Comparison of ENCODE assay signal across 21 cellular contexts in genomic region chr10:58741673-58742072, GRCh38.
"Had no signal": no experiment of that assay in that cellular context is flagged by ENCODE, and none has a peak within 500 bp of the region (broad histone marks: within the 10 kb centered on the region; RNA-seq: fewer than 3 reads in every experiment).

No MANE protein-coding gene starts in this region.

- H3K4me2 ChIP-seq: hepatocyte had no signal

- H3K9me3 ChIP-seq: adrenal gland, lower lobe of right lung, pancreas, sigmoid colon, tibial artery had no signal

- H3K27me3 ChIP-seq: adrenal gland, hepatocyte, pancreas, sigmoid colon, tibial artery had no signal

- ATAC-seq: activated CD4-positive, alpha-beta T cell treated with anti-CD3 and anti-CD28 coated beads for 36 hours; esophagus mucosa; left colon; lower lobe of right lung; pancreas; T-cell; WTC11 had no signal

- H3K27ac ChIP-seq: adrenal gland, hepatocyte, lower lobe of right lung, pancreas, tibial artery had no signal

- H3K4me3 ChIP-seq: adrenal gland, hepatocyte, lower lobe of right lung, pancreas, sigmoid colon had no signal

- H3K79me2 ChIP-seq: hepatocyte had no signal

- H2AFZ ChIP-seq: hepatocyte had no signal

- DNase-seq: activated CD4-positive, alpha-beta T cell treated with anti-CD3 and anti-CD28 coated beads for 36 hours; activated CD4-positive, alpha-beta T cell treated with anti-CD3 and anti-CD28 coated beads, Interleukin-2, amount 50 U/mL, for 48 hours; activated gamma-delta T cell; adrenal gland; effector CD8-positive, alpha-beta T cell; left colon; lower lobe of right lung; nephron progenitor cell; pancreas; sigmoid colon; stimulated activated CD4-positive, alpha-beta T cell treated with anti-CD3 and anti-CD28 coated beads, Interleukin-12 subunit alpha, Interleukin-12 subunit beta, amount 100 ng/mL, for 4 hours; stimulated activated CD4-positive, alpha-beta T cell treated with anti-CD3 and anti-CD28 coated beads, Interleukin-1b, Interleukin-23, amount 100 ng/mL, for 48 hours; stimulated activated CD8-positive, alpha-beta memory T cell treated with anti-CD3 and anti-CD28 coated beads, Interleukin-4, amount 100 ng/mL, for 48 hours; stimulated activated naive CD4-positive, alpha-beta T cell; T-cell; tibial artery had no signal

- FAIRE-seq: pancreas had no signal

- H3K27me3 Mint-ChIP-seq: activated naive CD4-positive, alpha-beta T cell treated with anti-CD3 and anti-CD28 coated beads, Interleukin-2, amount 50 U/mL, for 24 hours; dendritic cell treated with granulocyte-macrophage colony-stimulating factor and Interleukin-4, amounts not matched to agents 40 ng/mL and 50 ng/mL, for 4 days had no signal

- H3K27ac Mint-ChIP-seq: activated CD4-positive, alpha-beta T cell treated with anti-CD3 and anti-CD28 coated beads for 36 hours; activated naive CD4-positive, alpha-beta T cell treated with anti-CD3 and anti-CD28 coated beads, Interleukin-2, amount 50 U/mL, for 24 hours; dendritic cell treated with granulocyte-macrophage colony-stimulating factor and Interleukin-4, amounts not matched to agents 40 ng/mL and 50 ng/mL, for 4 days; nephron progenitor cell; T-cell; WTC11 had no signal

- H3K4me3 Mint-ChIP-seq: activated CD4-positive, alpha-beta T cell treated with anti-CD3 and anti-CD28 coated beads for 36 hours; activated naive CD4-positive, alpha-beta T cell treated with anti-CD3 and anti-CD28 coated beads, Interleukin-2, amount 50 U/mL, for 24 hours; dendritic cell treated with granulocyte-macrophage colony-stimulating factor and Interleukin-4, amounts not matched to agents 40 ng/mL and 50 ng/mL, for 4 days; nephron progenitor cell; T-cell; WTC11 had no signal

- H3K4me1 ChIP-seq: adrenal gland, lower lobe of right lung had no signal

- H3K36me3 Mint-ChIP-seq: activated naive CD4-positive, alpha-beta T cell treated with anti-CD3 and anti-CD28 coated beads, Interleukin-2, amount 50 U/mL, for 24 hours; T-cell had no signal

- H3K36me3 ChIP-seq: adrenal gland, lower lobe of right lung, pancreas, sigmoid colon, tibial artery had no signal

- H3K9me3 Mint-ChIP-seq: activated naive CD4-positive, alpha-beta T cell treated with anti-CD3 and anti-CD28 coated beads, Interleukin-2, amount 50 U/mL, for 24 hours; dendritic cell treated with granulocyte-macrophage colony-stimulating factor and Interleukin-4, amounts not matched to agents 40 ng/mL and 50 ng/mL, for 4 days had no signal

- H3K4me1 Mint-ChIP-seq: activated CD4-positive, alpha-beta T cell treated with anti-CD3 and anti-CD28 coated beads for 36 hours; activated naive CD4-positive, alpha-beta T cell treated with anti-CD3 and anti-CD28 coated beads, Interleukin-2, amount 50 U/mL, for 24 hours; T-cell had no signal
